ENCODE assay signal across 1 cellular context in genomic region chr1:201883786-201884185, GRCh38.
TF ChIP-seq lines count a peak whose summit lies in the region.

No MANE protein-coding gene starts in this region.

TF ChIP-seq in K562, 482 proteins besides CTCF, POLR2A, EP300 and RAD21 (continued from another document and continues in another):
- TF ChIP-seq NELFE (IDR thresholded peaks at IDR 0.05; ENCODE audit: insufficient read depth, insufficient read length) = no peak
- TF ChIP-seq, protein P1, sequence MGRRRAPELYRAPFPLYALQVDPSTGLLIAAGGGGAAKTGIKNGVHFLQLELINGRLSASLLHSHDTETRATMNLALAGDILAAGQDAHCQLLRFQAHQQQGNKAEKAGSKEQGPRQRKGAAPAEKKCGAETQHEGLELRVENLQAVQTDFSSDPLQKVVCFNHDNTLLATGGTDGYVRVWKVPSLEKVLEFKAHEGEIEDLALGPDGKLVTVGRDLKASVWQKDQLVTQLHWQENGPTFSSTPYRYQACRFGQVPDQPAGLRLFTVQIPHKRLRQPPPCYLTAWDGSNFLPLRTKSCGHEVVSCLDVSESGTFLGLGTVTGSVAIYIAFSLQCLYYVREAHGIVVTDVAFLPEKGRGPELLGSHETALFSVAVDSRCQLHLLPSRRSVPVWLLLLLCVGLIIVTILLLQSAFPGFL (CRISPR knock-in tag; IDR thresholded peaks at IDR 0.05) = no peak
- TF ChIP-seq ESRRA (IDR thresholded peaks at IDR 0.05; ENCODE audit: borderline replicate concordance, low read depth) = peak; percentile 86
- no peak for TF ChIP-seq IRF1 (CRISPR knock-in tag; IDR thresholded peaks at IDR 0.05; ENCODE audit: borderline replicate concordance)
- TF ChIP-seq, protein P2, sequence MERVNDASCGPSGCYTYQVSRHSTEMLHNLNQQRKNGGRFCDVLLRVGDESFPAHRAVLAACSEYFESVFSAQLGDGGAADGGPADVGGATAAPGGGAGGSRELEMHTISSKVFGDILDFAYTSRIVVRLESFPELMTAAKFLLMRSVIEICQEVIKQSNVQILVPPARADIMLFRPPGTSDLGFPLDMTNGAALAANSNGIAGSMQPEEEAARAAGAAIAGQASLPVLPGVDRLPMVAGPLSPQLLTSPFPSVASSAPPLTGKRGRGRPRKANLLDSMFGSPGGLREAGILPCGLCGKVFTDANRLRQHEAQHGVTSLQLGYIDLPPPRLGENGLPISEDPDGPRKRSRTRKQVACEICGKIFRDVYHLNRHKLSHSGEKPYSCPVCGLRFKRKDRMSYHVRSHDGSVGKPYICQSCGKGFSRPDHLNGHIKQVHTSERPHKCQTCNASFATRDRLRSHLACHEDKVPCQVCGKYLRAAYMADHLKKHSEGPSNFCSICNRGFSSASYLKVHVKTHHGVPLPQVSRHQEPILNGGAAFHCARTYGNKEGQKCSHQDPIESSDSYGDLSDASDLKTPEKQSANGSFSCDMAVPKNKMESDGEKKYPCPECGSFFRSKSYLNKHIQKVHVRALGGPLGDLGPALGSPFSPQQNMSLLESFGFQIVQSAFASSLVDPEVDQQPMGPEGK (CRISPR knock-in tag; IDR thresholded peaks at IDR 0.05; ENCODE audit: borderline replicate concordance) = no peak
- TF ChIP-seq ZNF583 (CRISPR knock-in tag; IDR thresholded peaks at IDR 0.05) = peak; percentile 55; the same call in 1 of the 2 replicates
- TF ChIP-seq ASH1L (IDR thresholded peaks at IDR 0.05; ENCODE audit: borderline replicate concordance, low read depth, partially characterized antibody) = no peak
- TF ChIP-seq, protein P3, sequence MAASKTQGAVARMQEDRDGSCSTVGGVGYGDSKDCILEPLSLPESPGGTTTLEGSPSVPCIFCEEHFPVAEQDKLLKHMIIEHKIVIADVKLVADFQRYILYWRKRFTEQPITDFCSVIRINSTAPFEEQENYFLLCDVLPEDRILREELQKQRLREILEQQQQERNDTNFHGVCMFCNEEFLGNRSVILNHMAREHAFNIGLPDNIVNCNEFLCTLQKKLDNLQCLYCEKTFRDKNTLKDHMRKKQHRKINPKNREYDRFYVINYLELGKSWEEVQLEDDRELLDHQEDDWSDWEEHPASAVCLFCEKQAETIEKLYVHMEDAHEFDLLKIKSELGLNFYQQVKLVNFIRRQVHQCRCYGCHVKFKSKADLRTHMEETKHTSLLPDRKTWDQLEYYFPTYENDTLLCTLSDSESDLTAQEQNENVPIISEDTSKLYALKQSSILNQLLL (CRISPR knock-in tag; IDR thresholded peaks at IDR 0.05; ENCODE audit: borderline replicate concordance) = no peak
- TF ChIP-seq SRSF7 (optimal IDR thresholded peaks at IDR 0.05; ENCODE audit: low read depth, low read length) = no peak
- no peak for TF ChIP-seq HCFC1 (IDR thresholded peaks at IDR 0.05; ENCODE audit: low read depth, low read length)
- TF ChIP-seq FIP1L1 (IDR thresholded peaks at IDR 0.05; ENCODE audit: low read depth, low read length, poor library complexity, severe bottlenecking) = no peak
- TF ChIP-seq, protein P4, sequence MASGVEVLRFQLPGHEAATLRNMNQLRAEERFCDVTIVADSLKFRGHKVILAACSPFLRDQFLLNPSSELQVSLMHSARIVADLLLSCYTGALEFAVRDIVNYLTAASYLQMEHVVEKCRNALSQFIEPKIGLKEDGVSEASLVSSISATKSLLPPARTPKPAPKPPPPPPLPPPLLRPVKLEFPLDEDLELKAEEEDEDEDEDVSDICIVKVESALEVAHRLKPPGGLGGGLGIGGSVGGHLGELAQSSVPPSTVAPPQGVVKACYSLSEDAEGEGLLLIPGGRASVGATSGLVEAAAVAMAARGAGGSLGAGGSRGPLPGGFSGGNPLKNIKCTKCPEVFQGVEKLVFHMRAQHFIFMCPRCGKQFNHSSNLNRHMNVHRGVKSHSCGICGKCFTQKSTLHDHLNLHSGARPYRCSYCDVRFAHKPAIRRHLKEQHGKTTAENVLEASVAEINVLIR (CRISPR knock-in tag; IDR thresholded peaks at IDR 0.05) = 0 out of 2 replicates have a peak, but pooled peaks have one; percentile 36
- TF ChIP-seq ELF2 (CRISPR knock-in tag; IDR thresholded peaks at IDR 0.05) = 0 out of 2 replicates have a peak, but pooled peaks have one; percentile 31
- TF ChIP-seq MAFG (tag; conservative IDR thresholded peaks at IDR 0.05) = peak; percentile 77
- no peak for TF ChIP-seq CBX5 (IDR thresholded peaks at IDR 0.05; ENCODE audit: borderline replicate concordance, low read depth)
- TF ChIP-seq TEAD1 (CRISPR knock-in tag; IDR thresholded peaks at IDR 0.05) = 0 out of 4 replicates have a peak, but pooled peaks of 1 of the 2 experiments have one; percentile 44
- peak; percentile 48 for TF ChIP-seq RBM39 (optimal IDR thresholded peaks at IDR 0.05; ENCODE audit: low read depth, low read length)
- no peak for TF ChIP-seq BMI1 (IDR thresholded peaks at IDR 0.05; ENCODE audit: low read length)
- no peak for TF ChIP-seq PRPF4 (IDR thresholded peaks at IDR 0.05; ENCODE audit: insufficient read depth, low read depth, low read length, poor library complexity, severe bottlenecking)
- TF ChIP-seq E2F3 (CRISPR knock-in tag; IDR thresholded peaks at IDR 0.05) = 0 out of 2 replicates have a peak, but pooled peaks have one; percentile 35
- no peak for TF ChIP-seq CBFA2T2 (conservative IDR thresholded peaks at IDR 0.05)
- TF ChIP-seq GATAD2A (IDR thresholded peaks at IDR 0.05) = no peak
- TF ChIP-seq BHLHE40 (IDR thresholded peaks at IDR 0.05; ENCODE audit: low read length) = no peak
- no peak for TF ChIP-seq ZNF551 (CRISPR knock-in tag; IDR thresholded peaks at IDR 0.05)
- no peak for TF ChIP-seq ZNF175 (CRISPR knock-in tag; IDR thresholded peaks at IDR 0.05; ENCODE audit: low read depth)
- TF ChIP-seq, protein P5, sequence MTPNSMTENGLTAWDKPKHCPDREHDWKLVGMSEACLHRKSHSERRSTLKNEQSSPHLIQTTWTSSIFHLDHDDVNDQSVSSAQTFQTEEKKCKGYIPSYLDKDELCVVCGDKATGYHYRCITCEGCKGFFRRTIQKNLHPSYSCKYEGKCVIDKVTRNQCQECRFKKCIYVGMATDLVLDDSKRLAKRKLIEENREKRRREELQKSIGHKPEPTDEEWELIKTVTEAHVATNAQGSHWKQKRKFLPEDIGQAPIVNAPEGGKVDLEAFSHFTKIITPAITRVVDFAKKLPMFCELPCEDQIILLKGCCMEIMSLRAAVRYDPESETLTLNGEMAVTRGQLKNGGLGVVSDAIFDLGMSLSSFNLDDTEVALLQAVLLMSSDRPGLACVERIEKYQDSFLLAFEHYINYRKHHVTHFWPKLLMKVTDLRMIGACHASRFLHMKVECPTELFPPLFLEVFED (CRISPR knock-in tag; conservative IDR thresholded peaks at IDR 0.05) = 0 out of 2 replicates have a peak, but pooled peaks have one; percentile 52
- TF ChIP-seq, protein P6, sequence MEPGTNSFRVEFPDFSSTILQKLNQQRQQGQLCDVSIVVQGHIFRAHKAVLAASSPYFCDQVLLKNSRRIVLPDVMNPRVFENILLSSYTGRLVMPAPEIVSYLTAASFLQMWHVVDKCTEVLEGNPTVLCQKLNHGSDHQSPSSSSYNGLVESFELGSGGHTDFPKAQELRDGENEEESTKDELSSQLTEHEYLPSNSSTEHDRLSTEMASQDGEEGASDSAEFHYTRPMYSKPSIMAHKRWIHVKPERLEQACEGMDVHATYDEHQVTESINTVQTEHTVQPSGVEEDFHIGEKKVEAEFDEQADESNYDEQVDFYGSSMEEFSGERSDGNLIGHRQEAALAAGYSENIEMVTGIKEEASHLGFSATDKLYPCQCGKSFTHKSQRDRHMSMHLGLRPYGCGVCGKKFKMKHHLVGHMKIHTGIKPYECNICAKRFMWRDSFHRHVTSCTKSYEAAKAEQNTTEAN (CRISPR knock-in tag; IDR thresholded peaks at IDR 0.05) = 0 out of 2 replicates have a peak, but pooled peaks have one; percentile 70
- TF ChIP-seq NRF1 (conservative IDR thresholded peaks at IDR 0.05 in 1 of 2, IDR thresholded peaks at IDR 0.05 in 1 of 2) = no peak; a peak in 1 of 4 replicates
- TF ChIP-seq SIX5 (IDR thresholded peaks at IDR 0.05; ENCODE audit: borderline replicate concordance in 1 of 2, insufficient read depth in 1 of 2, low read depth in 1 of 2, low read length in 2 of 2) = no peak
- no peak for TF ChIP-seq RB1 (IDR thresholded peaks at IDR 0.05; ENCODE audit: low read depth)
- 0 out of 2 replicates have a peak, but pooled peaks have one; percentile 48 for TF ChIP-seq FOXP4 (CRISPR knock-in tag; IDR thresholded peaks at IDR 0.05; ENCODE audit: borderline replicate concordance)
- peak; percentile 4 for TF ChIP-seq FOS (IDR thresholded peaks at IDR 0.05; ENCODE audit: extremely low read depth, insufficient read length)
- TF ChIP-seq U2AF1 (optimal IDR thresholded peaks at IDR 0.05; ENCODE audit: low read depth, low read length) = no peak
- TF ChIP-seq ZNF57 (CRISPR knock-in tag; IDR thresholded peaks at IDR 0.05) = no peak
- peak; percentile 98 for TF ChIP-seq SPI1 (IDR thresholded peaks at IDR 0.05; ENCODE audit: borderline replicate concordance, low read depth, low read length)
- no peak for TF ChIP-seq ZNF212 (CRISPR knock-in tag; IDR thresholded peaks at IDR 0.05)
- no peak for TF ChIP-seq MEF2A (IDR thresholded peaks at IDR 0.05; ENCODE audit: control insufficient read depth, low read depth, low read length)
- no peak for TF ChIP-seq RHOXF2B (CRISPR knock-in tag; conservative IDR thresholded peaks at IDR 0.05)
- no peak for TF ChIP-seq NR2C1 (IDR thresholded peaks at IDR 0.05)
- TF ChIP-seq NR2C1 (tag; IDR thresholded peaks at IDR 0.05) = 0 out of 2 replicates have a peak, but pooled peaks have one; percentile 35
- TF ChIP-seq, protein P7, sequence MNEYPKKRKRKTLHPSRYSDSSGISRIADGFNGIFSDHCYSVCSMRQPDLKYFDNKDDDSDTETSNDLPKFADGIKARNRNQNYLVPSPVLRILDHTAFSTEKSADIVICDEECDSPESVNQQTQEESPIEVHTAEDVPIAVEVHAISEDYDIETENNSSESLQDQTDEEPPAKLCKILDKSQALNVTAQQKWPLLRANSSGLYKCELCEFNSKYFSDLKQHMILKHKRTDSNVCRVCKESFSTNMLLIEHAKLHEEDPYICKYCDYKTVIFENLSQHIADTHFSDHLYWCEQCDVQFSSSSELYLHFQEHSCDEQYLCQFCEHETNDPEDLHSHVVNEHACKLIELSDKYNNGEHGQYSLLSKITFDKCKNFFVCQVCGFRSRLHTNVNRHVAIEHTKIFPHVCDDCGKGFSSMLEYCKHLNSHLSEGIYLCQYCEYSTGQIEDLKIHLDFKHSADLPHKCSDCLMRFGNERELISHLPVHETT (CRISPR knock-in tag; conservative IDR thresholded peaks at IDR 0.05 in 1 of 2, IDR thresholded peaks at IDR 0.05 in 1 of 2) = no peak
- no peak for TF ChIP-seq STAG1 (CRISPR knock-in tag; IDR thresholded peaks at IDR 0.05; ENCODE audit: borderline replicate concordance)
- peak; percentile 57; the same call in 1 of the 2 replicates for TF ChIP-seq MAFF (IDR thresholded peaks at IDR 0.05; ENCODE audit: low read length)
- TF ChIP-seq KDM5B (IDR thresholded peaks at IDR 0.05; ENCODE audit: insufficient replicate concordance, low read depth, low read length) = no peak
- TF ChIP-seq KLF13 (tag; IDR thresholded peaks at IDR 0.05; ENCODE audit: borderline replicate concordance, low read depth) = 0 out of 2 replicates have a peak, but pooled peaks have one; percentile 35
- no peak for TF ChIP-seq HNRNPLL (IDR thresholded peaks at IDR 0.05; ENCODE audit: low read depth, low read length, poor library complexity, severe bottlenecking)
- TF ChIP-seq ELF1 (tag; IDR thresholded peaks at IDR 0.05) = no peak
- TF ChIP-seq RFX5 (IDR thresholded peaks at IDR 0.05; ENCODE audit: low read depth, low read length) = no peak
- no peak for TF ChIP-seq ZNF518B (CRISPR knock-in tag; IDR thresholded peaks at IDR 0.05)
